ENCODE assay signal across 16 cellular contexts in genomic region chr6:71721642-71722041, GRCh38.
A peak's percentile ranks its signal among the peaks of the same experiment; 100 is the strongest.
DNase-seq lines count a peak whose midpoint lies in the region; ATAC-seq and TF ChIP-seq lines count a peak whose summit lies in the region.
"Had no signal": no experiment of that assay in that cellular context is flagged by ENCODE, and none has a peak within 500 bp of the region (broad histone marks: within the 10 kb centered on the region; RNA-seq: fewer than 3 reads in every experiment).

No MANE protein-coding gene starts in this region.

- ATAC-seq in left ventricle myocardium superior (peak; percentile 26), Right ventricle myocardium inferior (no peak), GM18502 (IDR thresholded peaks at IDR 0.05; ENCODE audit: poor library complexity, unreplicated experiment) (no peak)

- H3K9me3 Mint-ChIP-seq in osteocyte (ENCODE audit: unreplicated experiment) = no peaks in the 10 kb centered on the region
- H3K9me3 Mint-ChIP-seq: activated naive CD4-positive, alpha-beta T cell treated with anti-CD3 and anti-CD28 coated beads, Interleukin-2, amount 50 U/mL, for 24 hours; stimulated activated naive CD8-positive, alpha-beta T cell treated with anti-CD3 and anti-CD28 coated beads, Interleukin-15, Interleukin-2, amounts not matched to agents 100 ng/mL and 50 ng/mL, for 24 hours had no signal

- no peaks in the 10 kb centered on the region for H3K4me1 Mint-ChIP-seq in osteocyte (ENCODE audit: unreplicated experiment)
- H3K4me1 Mint-ChIP-seq: activated naive CD4-positive, alpha-beta T cell treated with anti-CD3 and anti-CD28 coated beads, Interleukin-2, amount 50 U/mL, for 24 hours had no signal

- peaks cover 6% of the 10 kb centered on the region for H3K27me3 Mint-ChIP-seq in osteocyte (ENCODE audit: unreplicated experiment)
- H3K27me3 Mint-ChIP-seq: activated naive CD4-positive, alpha-beta T cell treated with anti-CD3 and anti-CD28 coated beads, Interleukin-2, amount 50 U/mL, for 24 hours; activated T-cell treated with anti-CD3 and anti-CD28 coated beads, Interleukin-2, amount 50 U/mL, for 24 hours; stimulated activated naive CD8-positive, alpha-beta T cell treated with anti-CD3 and anti-CD28 coated beads, Interleukin-15, Interleukin-2, amounts not matched to agents 100 ng/mL and 50 ng/mL, for 24 hours had no signal

- DNase-seq in left ventricle myocardium superior = no peak
- DNase-seq in Right ventricle myocardium inferior (ENCODE audit: missing footprints) = no peak
- DNase-seq in RKO (ENCODE audit: low spot score) = peak; percentile 2
- DNase-seq in glomerular endothelial cell (ENCODE audit: extremely low read depth, low read depth, low spot score) = peak; percentile 12
- DNase-seq in RPMI8226 = no peak
- no peak for DNase-seq in COR-L47 (lab: John Stamatoyannopoulos, UW)
- DNase-seq in osteocyte (ENCODE audit: extremely low spot score, unreplicated experiment) = no peak
- DNase-seq: activated CD4-positive, alpha-beta T cell treated with anti-CD3 and anti-CD28 coated beads, Interleukin-2, amount 50 U/mL, for 4 hours; activated T-cell treated with anti-CD3 and anti-CD28 coated beads, Interleukin-2, amount 50 U/mL, for 24 hours; effector CD4-positive, alpha-beta T cell; NCI-H1048; NCI-H2081 treated with DMSO at 0.1 percent for 48 hours; NCI-H526 treated with DMSO at 0.1 percent for 48 hours had no signal

- TF ChIP-seq CTCF in osteocyte (IDR thresholded peaks at IDR 0.05) = no peak

- no peaks in the 10 kb centered on the region for H3K36me3 Mint-ChIP-seq in osteocyte (ENCODE audit: unreplicated experiment)
- H3K36me3 Mint-ChIP-seq: activated naive CD4-positive, alpha-beta T cell treated with anti-CD3 and anti-CD28 coated beads, Interleukin-2, amount 50 U/mL, for 24 hours had no signal

- H3K4me3 Mint-ChIP-seq in osteocyte (ENCODE audit: unreplicated experiment) = no peak overlapping the region
- H3K4me3 Mint-ChIP-seq: activated naive CD4-positive, alpha-beta T cell treated with anti-CD3 and anti-CD28 coated beads, Interleukin-2, amount 50 U/mL, for 24 hours; activated T-cell treated with anti-CD3 and anti-CD28 coated beads, Interleukin-2, amount 50 U/mL, for 24 hours; stimulated activated naive CD8-positive, alpha-beta T cell treated with anti-CD3 and anti-CD28 coated beads, Interleukin-15, Interleukin-2, amounts not matched to agents 100 ng/mL and 50 ng/mL, for 24 hours had no signal

- H3K27ac Mint-ChIP-seq in osteocyte (ENCODE audit: unreplicated experiment) = no peak overlapping the region
- H3K27ac Mint-ChIP-seq: activated naive CD4-positive, alpha-beta T cell treated with anti-CD3 and anti-CD28 coated beads, Interleukin-2, amount 50 U/mL, for 24 hours; activated T-cell treated with anti-CD3 and anti-CD28 coated beads, Interleukin-2, amount 50 U/mL, for 24 hours; stimulated activated naive CD8-positive, alpha-beta T cell treated with anti-CD3 and anti-CD28 coated beads, Interleukin-15, Interleukin-2, amounts not matched to agents 100 ng/mL and 50 ng/mL, for 24 hours had no signal

- intact Hi-C loops in left ventricle myocardium superior (cut with micrococcal nuclease) (no loop called here), Right ventricle myocardium inferior (cut with DNase I) (no loop called here)

Comparison
In these comparisons a context has a peak if more than half of its experiments do, and no peak if none do; other contexts are left out.
1. DNase-seq: peak in RKO (single experiment) and glomerular endothelial cell (single experiment); none in left ventricle myocardium superior (single experiment), Right ventricle myocardium inferior (single experiment), RPMI8226 (single experiment), COR-L47 (single experiment) and osteocyte (single experiment).